Comparison of ENCODE assay signal across 10 cellular contexts in genomic region chr7:144292384-144293161, GRCh38. TPM values are rescaled to one million over a fixed set of nuclear protein-coding genes. Genes with fewer than 3 reads are reported as not detected.
DNase-seq lines count a peak whose midpoint lies in the region; ATAC-seq and TF ChIP-seq lines count a peak whose summit lies in the region.
"Not testable (repeated sequence)": the region's sequence is repeated elsewhere in the genome, so short reads cannot be mapped to it uniquely, and the experiment has no call there.
"Had no signal": no experiment of that assay in that cellular context is flagged by ENCODE, and none has a peak within 500 bp of the region (broad histone marks: within the 10 kb centered on the region; RNA-seq: fewer than 3 reads in every experiment).

No MANE protein-coding gene starts in this region.

- not testable (repeated sequence) for TF ChIP-seq POLR2A in breast epithelium (IDR thresholded peaks at IDR 0.05)

- not testable (repeated sequence) for H3K27ac Mint-ChIP-seq in activated B cell treated with CpG ODN at 0.5 μM for 24 hours; endothelial cell (ENCODE audit: unreplicated experiment); natural killer cell; stimulated activated naive CD8-positive, alpha-beta T cell treated with anti-CD3 and anti-CD28 coated beads, Interleukin-15, amount 100 ng/mL, for 72 hours

- H3K36me3 ChIP-seq in breast epithelium, result not testable (repeated sequence)

- DNase-seq in activated B cell treated with CpG ODN at 0.5 μM for 24 hours, result peak; percentile 14
- peak; percentile 62 for DNase-seq in activated effector memory CD4-positive, alpha-beta T cell treated with anti-CD3 and anti-CD28 coated beads, Interleukin-2, amount 50 U/mL, for 16 hours
- not testable (repeated sequence) for DNase-seq in breast epithelium (ENCODE audit: low spot score in 2 of 2); natural killer cell
- peak; percentile 5 for DNase-seq in endothelial cell (ENCODE audit: low spot score)
- peak; percentile 44 for DNase-seq in left lobe of liver (ENCODE audit: low spot score)
- peak in 1 of 2 donors; percentile 14 for DNase-seq in stimulated activated naive CD8-positive, alpha-beta T cell treated with anti-CD3 and anti-CD28 coated beads, Interleukin-15, amount 100 ng/mL, for 72 hours

- not testable (repeated sequence) for H3K36me3 Mint-ChIP-seq in activated B cell treated with CpG ODN at 0.5 μM for 24 hours (ENCODE audit: low read depth); endothelial cell (ENCODE audit: low read depth, unreplicated experiment); natural killer cell

- POLR2A ChIA-PET in activated B cell treated with CpG ODN at 0.5 μM for 24 hours (lab: Charles Lee), result not testable (repeated sequence)

- ATAC-seq in activated B cell treated with CpG ODN at 0.5 μM for 24 hours (ENCODE audit: low read depth); left lobe of liver: not testable (repeated sequence)
- ATAC-seq in natural killer cell, result peak; percentile 40 to 69 (median 57)
- peak; percentile 3 for ATAC-seq in stimulated activated naive CD8-positive, alpha-beta T cell treated with anti-CD3 and anti-CD28 coated beads, Interleukin-15, amount 100 ng/mL, for 72 hours

- not testable (repeated sequence) for H3K4me1 Mint-ChIP-seq in activated B cell treated with CpG ODN at 0.5 μM for 24 hours; endothelial cell (ENCODE audit: unreplicated experiment); natural killer cell; stimulated activated naive CD8-positive, alpha-beta T cell treated with anti-CD3 and anti-CD28 coated beads, Interleukin-15, amount 100 ng/mL, for 72 hours

- not testable (repeated sequence) for H3K4me3 Mint-ChIP-seq in activated B cell treated with CpG ODN at 0.5 μM for 24 hours; endothelial cell (ENCODE audit: unreplicated experiment); natural killer cell; stimulated activated naive CD8-positive, alpha-beta T cell treated with anti-CD3 and anti-CD28 coated beads, Interleukin-15, amount 100 ng/mL, for 72 hours

- peak overlapping the region in 2 of 3 donors; percentile 21 to 43 for H3K4me3 ChIP-seq in breast epithelium

- H3K4me1 ChIP-seq in breast epithelium, result not testable (repeated sequence)

- H3K27me3 ChIP-seq in breast epithelium, result not testable (repeated sequence)

- not testable (repeated sequence) for H3K27me3 Mint-ChIP-seq in activated B cell treated with CpG ODN at 0.5 μM for 24 hours; endothelial cell (ENCODE audit: unreplicated experiment); natural killer cell (ENCODE audit: low read depth in 2 of 2); stimulated activated naive CD8-positive, alpha-beta T cell treated with anti-CD3 and anti-CD28 coated beads, Interleukin-15, amount 100 ng/mL, for 72 hours

- CTCF ChIA-PET in activated B cell treated with CpG ODN at 0.5 μM for 24 hours (lab: Charles Lee), result not testable (repeated sequence)

- not testable (repeated sequence) for H3K9me3 Mint-ChIP-seq in activated B cell treated with CpG ODN at 0.5 μM for 24 hours; endothelial cell (ENCODE audit: unreplicated experiment); natural killer cell; stimulated activated naive CD8-positive, alpha-beta T cell treated with anti-CD3 and anti-CD28 coated beads, Interleukin-15, amount 100 ng/mL, for 72 hours

- TF ChIP-seq CTCF in activated B cell treated with CpG ODN at 0.5 μM for 24 hours (IDR thresholded peaks at IDR 0.05); breast epithelium (IDR thresholded peaks at IDR 0.05); endothelial cell (IDR thresholded peaks at IDR 0.05; ENCODE audit: unreplicated experiment); natural killer cell (IDR thresholded peaks at IDR 0.05): not testable (repeated sequence)

- not testable (repeated sequence) for H3K9me3 ChIP-seq in breast epithelium

- H3K27ac ChIP-seq in breast epithelium, result not testable (repeated sequence)

- intact Hi-C loops in activated B cell treated with CpG ODN at 0.5 μM for 24 hours (cut with micrococcal nuclease); breast epithelium (cut with DNase I; ENCODE audit: low total_unique reads); natural killer cell (cut with micrococcal nuclease): not testable (repeated sequence)

RNA-seq across cellular contexts. Expression of gene OR2A1, which starts 19.6 kb away (rescaled TPM):
- total RNA-seq in activated B cell treated with CpG ODN at 0.5 μM for 24 hours (0.05 TPM in 1 of 2 replicates, not detected in the other), breast epithelium (under 1 TPM; 0.15 to 0.33 (median 0.32) TPM), endothelial cell (ENCODE audit: unreplicated experiment) (not detected), left lobe of liver (not detected), natural killer cell (not detected)
- total RNA-seq: CD8-positive, alpha-beta T cell; H7 had no signal

RNA-seq across cellular contexts. Expression of gene CTAGE8, which starts 23.5 kb away (rescaled TPM):
- total RNA-seq in activated B cell treated with CpG ODN at 0.5 μM for 24 hours (0.64 and 1.00 TPM in 2 replicates), breast epithelium (1 to 10 TPM in 2 of 3 donors, under 1 TPM in 1; 0.48 to 4.3 (median 2.9) TPM), endothelial cell (ENCODE audit: unreplicated experiment) (0.80 TPM), left lobe of liver (1.4 TPM), natural killer cell (under 1 TPM in 2 of 3 donors, not detected in 1; 0.33 to 0.66 TPM)
- total RNA-seq: GM23248, H7 had no signal

RNA-seq across cellular contexts. Expression of gene OR2A7, which starts 28.0 kb away (rescaled TPM):
- total RNA-seq in activated B cell treated with CpG ODN at 0.5 μM for 24 hours, result 1.3 and 1.9 TPM in 2 replicates
- total RNA-seq in breast epithelium, result 10 to 100 TPM in 2 of 3 donors, 1 to 10 TPM in 1; 4.2 to 59.0 (median 14.7) TPM
- total RNA-seq in endothelial cell (ENCODE audit: unreplicated experiment), result 2.6 TPM
- 1.9 TPM for total RNA-seq in left lobe of liver
- total RNA-seq in natural killer cell, result 1 to 10 TPM in 1 of 3 donors, under 1 TPM in 1, not detected in 1; 0.73 to 1.4 TPM
- total RNA-seq: GM23248 had no signal

RNA-seq across cellular contexts. Expression of gene OR2A42, which starts 53.2 kb away (rescaled TPM):
- total RNA-seq in activated B cell treated with CpG ODN at 0.5 μM for 24 hours, result not detected in 2 replicates
- total RNA-seq in breast epithelium, result under 1 TPM; under 0.01 to 0.66 (median 0.15) TPM
- 0.08 TPM for total RNA-seq in endothelial cell (ENCODE audit: unreplicated experiment)
- total RNA-seq in left lobe of liver, result not detected
- not detected for total RNA-seq in natural killer cell
- total RNA-seq: CD8-positive, alpha-beta T cell; H7 had no signal
